28 cellular contexts compared by ENCODE assay signal in the genomic region with DNA sequence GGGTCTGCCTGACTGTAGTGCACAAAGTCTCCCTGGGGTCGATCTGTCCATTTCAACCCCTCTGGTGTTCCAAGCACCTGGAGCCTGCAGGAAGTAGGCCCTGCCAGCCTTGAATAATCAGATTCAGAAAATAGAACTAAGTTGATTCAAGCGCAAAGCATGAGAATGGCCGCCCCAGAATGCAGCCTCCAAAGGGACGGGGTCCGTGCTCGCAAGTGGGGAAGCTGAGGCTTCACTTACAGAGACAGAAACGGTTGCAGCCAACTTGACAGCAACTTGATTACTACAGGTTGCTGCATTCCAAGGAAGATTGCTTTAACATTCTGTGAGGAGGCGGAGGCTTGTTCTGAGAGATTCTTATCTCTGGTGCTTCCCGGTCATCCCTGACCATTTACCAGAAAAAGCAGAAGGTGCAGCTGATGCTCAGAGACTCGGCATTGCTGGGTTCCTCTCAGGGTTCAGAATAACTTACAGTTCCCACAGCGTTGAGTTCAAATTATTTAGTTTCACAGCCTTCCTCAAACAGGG. TPM values are rescaled to one million over a fixed set of nuclear protein-coding genes. Genes with fewer than 3 reads are reported as not detected.
"Had no signal": no experiment of that assay in that cellular context is flagged by ENCODE, and none has a peak within 500 bp of the region (broad histone marks: within the 10 kb centered on the region; RNA-seq: fewer than 3 reads in every experiment).

No MANE protein-coding gene starts in this region.

- H3K4me1 ChIP-seq: foreskin keratinocyte, pancreas, upper lobe of left lung had no signal

- H3K27ac ChIP-seq: foreskin keratinocyte, left ventricle myocardium inferior, pancreas, thoracic aorta, upper lobe of left lung had no signal

- H3K27me3 ChIP-seq: pancreas, upper lobe of left lung had no signal

- ATAC-seq: activated CD8-positive, alpha-beta memory T cell treated with anti-CD3 and anti-CD28 coated beads, Interleukin-2, amount 10 ng/mL, durations not matched to agents 7 days and 5 days; activated CD8-positive, alpha-beta T cell treated with anti-CD3 and anti-CD28 coated beads for 36 hours; foreskin keratinocyte; natural killer cell; pancreas; sciatic nerve; T-helper 17 cell had no signal

- H3K9me3 ChIP-seq: left ventricle myocardium inferior, pancreas, thoracic aorta, upper lobe of left lung had no signal

- H3K36me3 ChIP-seq: left ventricle myocardium inferior, pancreas, thoracic aorta, upper lobe of left lung had no signal

- FAIRE-seq: pancreas had no signal

- H3K4me2 ChIP-seq: smooth muscle cell had no signal

- DNase-seq: activated CD4-positive, alpha-beta T cell treated with anti-CD3 and anti-CD28 coated beads, Interleukin-2, amount 10 ng/mL, durations not matched to agents 7 days and 5 days; activated CD4-positive, CD25-positive, alpha-beta regulatory T cell treated with anti-CD3 and anti-CD28 coated beads, Interleukin-2, amount 50 U/mL, for 72 hours; activated CD8-positive, alpha-beta memory T cell treated with anti-CD3 and anti-CD28 coated beads, Interleukin-2, amount 10 ng/mL, durations not matched to agents 7 days and 5 days; activated CD8-positive, alpha-beta T cell treated with anti-CD3 and anti-CD28 coated beads for 36 hours; activated effector memory CD4-positive, alpha-beta T cell treated with anti-CD3 and anti-CD28 coated beads, Interleukin-2, amount 50 U/mL, for 16 hours; activated naive CD4-positive, alpha-beta T cell treated with anti-CD3 and anti-CD28 coated beads, Interleukin-2, amount 10 ng/mL, durations not matched to agents 7 days and 5 days; activated T-cell treated with anti-CD3 and anti-CD28 coated beads for 4 hours; caudate nucleus; dermis blood vessel endothelial cell; effector memory CD4-positive, alpha-beta T cell; foreskin keratinocyte; kidney glomerular epithelial cell; left ventricle myocardium inferior; midbrain; natural killer cell; stimulated activated CD4-positive, alpha-beta T cell treated with anti-CD3 and anti-CD28 coated beads, Interleukin-2, amount 100 ng/mL, for 48 hours; stimulated activated CD8-positive, alpha-beta memory T cell treated with anti-CD3 and anti-CD28 coated beads, Interleukin-4, amount 100 ng/mL, for 48 hours; stimulated activated naive CD4-positive, alpha-beta T cell treated with Interleukin-2 at 50 U/mL for 16 hours; SW 1271; T-helper 17 cell had no signal

- H3K4me3 ChIP-seq: left ventricle myocardium inferior, pancreas, smooth muscle cell, thoracic aorta, upper lobe of left lung had no signal

RNA-seq across cellular contexts. Expression of gene LRRC14B, which starts 14.9 kb away (rescaled TPM):
- total RNA-seq: activated CD8-positive, alpha-beta memory T cell treated with anti-CD3 and anti-CD28 coated beads, Interleukin-2, amount 10 ng/mL, durations not matched to agents 7 days and 5 days; aorta; dermis blood vessel endothelial cell; foreskin keratinocyte; glomerular endothelial cell; lung microvascular endothelial cell; natural killer cell; pancreas; sciatic nerve; smooth muscle cell; T-helper 17 cell; thoracic aorta; upper lobe of left lung had no signal
- polyA plus RNA-seq: aorta, foreskin keratinocyte, pancreas, smooth muscle cell had no signal
